In the genomic region with DNA sequence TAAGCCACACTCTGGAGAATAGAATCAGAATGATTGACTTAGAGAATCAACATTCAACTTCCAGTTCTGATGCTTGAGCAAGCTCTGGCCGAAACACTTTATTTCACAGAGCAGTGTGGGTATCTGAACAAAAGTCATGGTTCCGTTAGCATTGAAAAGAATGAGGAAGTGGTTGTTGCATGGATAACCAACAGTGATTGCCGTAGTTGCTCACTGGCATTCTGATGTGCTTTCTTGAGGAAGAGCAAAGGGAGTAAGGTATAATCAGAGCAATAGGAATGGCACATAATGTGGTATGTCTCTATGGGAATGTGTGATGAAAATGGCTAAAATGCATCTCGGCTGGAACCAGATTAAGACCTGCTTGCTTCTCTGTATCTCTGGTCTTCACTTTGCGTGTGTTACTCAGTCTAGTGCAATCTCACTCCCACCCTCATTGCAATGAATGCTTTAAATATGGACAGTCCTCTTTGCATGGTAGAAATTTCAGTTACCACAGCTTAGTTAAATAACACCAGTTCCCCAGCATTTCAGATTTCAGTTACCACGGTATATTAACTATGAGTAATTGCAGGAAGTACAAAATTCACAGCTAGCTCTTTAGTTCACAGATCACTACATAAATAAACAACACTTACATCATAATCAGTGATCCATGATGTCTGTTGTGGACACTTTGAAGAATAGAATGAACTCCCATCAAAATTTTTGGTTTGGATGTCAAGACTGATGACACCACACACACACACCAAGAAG, we compare ENCODE assay signal across 10 cellular contexts. TPM values are rescaled to one million over a fixed set of nuclear protein-coding genes. Genes with fewer than 3 reads are reported as not detected.
DNase-seq lines count a peak whose midpoint lies in the region; ATAC-seq and TF ChIP-seq lines count a peak whose summit lies in the region.
"Had no signal": no experiment of that assay in that cellular context is flagged by ENCODE, and none has a peak within 500 bp of the region (broad histone marks: within the 10 kb centered on the region; RNA-seq: fewer than 3 reads in every experiment).

No MANE protein-coding gene starts in this region.

- peaks cover 18% of the 10 kb centered on the region for H3K4me1 Mint-ChIP-seq in activated CD8-positive, alpha-beta memory T cell treated with anti-CD3 and anti-CD28 coated beads, Interleukin-2, amount 10 ng/mL, durations not matched to agents 7 days and 5 days
- no peaks in the 10 kb centered on the region for H3K4me1 Mint-ChIP-seq in mesothelial cell of epicardium

- no peaks in the 10 kb centered on the region for H3K4me1 ChIP-seq in upper lobe of right lung

- no peak for DNase-seq in activated CD8-positive, alpha-beta memory T cell treated with anti-CD3 and anti-CD28 coated beads, Interleukin-2, amount 10 ng/mL, durations not matched to agents 7 days and 5 days
- no peak for DNase-seq in activated CD8-positive, alpha-beta memory T cell treated with anti-CD3 and anti-CD28 coated beads, Interleukin-2, amount 50 U/mL, for 48 hours
- peak; percentile 82 for DNase-seq in SKM-1 (lab: John Stamatoyannopoulos, UW; ENCODE audit: unreplicated experiment)
- no peak for DNase-seq in upper lobe of right lung
- DNase-seq in mesothelial cell of epicardium (ENCODE audit: low spot score in 2 of 2, unreplicated experiment in 2 of 2) = no peak
- no peak for DNase-seq in NCI-H226
- DNase-seq in HuH-7.5 (ENCODE audit: low spot score) = no peak
- DNase-seq: activated CD4-positive, alpha-beta T cell treated with anti-CD3 and anti-CD28 coated beads, Interleukin-2, amount 50 U/mL, for 4 hours; IMR-90 had no signal

- H3K36me3 ChIP-seq in upper lobe of right lung = no peaks in the 10 kb centered on the region

- CTCF ChIA-PET in activated CD8-positive, alpha-beta memory T cell treated with anti-CD3 and anti-CD28 coated beads, Interleukin-2, amount 10 ng/mL, durations not matched to agents 7 days and 5 days (lab: Charles Lee) = no interaction called here

- no peak overlapping the region for H3K27ac ChIP-seq in upper lobe of right lung

- H3K27ac Mint-ChIP-seq in activated CD8-positive, alpha-beta memory T cell treated with anti-CD3 and anti-CD28 coated beads, Interleukin-2, amount 10 ng/mL, durations not matched to agents 7 days and 5 days = no peak overlapping the region
- no peak overlapping the region for H3K27ac Mint-ChIP-seq in mesothelial cell of epicardium

- ATAC-seq in activated CD8-positive, alpha-beta memory T cell treated with anti-CD3 and anti-CD28 coated beads, Interleukin-2, amount 10 ng/mL, durations not matched to agents 7 days and 5 days = peak; percentile 39
- ATAC-seq in HG03064 (IDR thresholded peaks at IDR 0.05; ENCODE audit: low read depth, unreplicated experiment) (peak; percentile 61), upper lobe of right lung (peak; percentile 85)

- no peaks in the 10 kb centered on the region for H3K9me3 Mint-ChIP-seq in activated CD8-positive, alpha-beta memory T cell treated with anti-CD3 and anti-CD28 coated beads, Interleukin-2, amount 10 ng/mL, durations not matched to agents 7 days and 5 days (ENCODE audit: low read depth)
- no peaks in the 10 kb centered on the region for H3K9me3 Mint-ChIP-seq in mesothelial cell of epicardium

- H3K36me3 Mint-ChIP-seq in activated CD8-positive, alpha-beta memory T cell treated with anti-CD3 and anti-CD28 coated beads, Interleukin-2, amount 10 ng/mL, durations not matched to agents 7 days and 5 days = no peaks in the 10 kb centered on the region
- no peaks in the 10 kb centered on the region for H3K36me3 Mint-ChIP-seq in mesothelial cell of epicardium

- intact Hi-C loops in upper lobe of right lung (cut with DNase I) = no loop called here

- no peaks in the 10 kb centered on the region for H3K27me3 ChIP-seq in upper lobe of right lung

- H3K27me3 Mint-ChIP-seq in activated CD8-positive, alpha-beta memory T cell treated with anti-CD3 and anti-CD28 coated beads, Interleukin-2, amount 10 ng/mL, durations not matched to agents 7 days and 5 days = peaks cover 32% of the 10 kb centered on the region
- H3K27me3 Mint-ChIP-seq in mesothelial cell of epicardium (ENCODE audit: low read depth) = peaks cover 24% of the 10 kb centered on the region

- no peak overlapping the region for H3K4me3 Mint-ChIP-seq in activated CD8-positive, alpha-beta memory T cell treated with anti-CD3 and anti-CD28 coated beads, Interleukin-2, amount 10 ng/mL, durations not matched to agents 7 days and 5 days
- H3K4me3 Mint-ChIP-seq in mesothelial cell of epicardium = no peak overlapping the region

- H3K4me3 ChIP-seq in upper lobe of right lung = no peak overlapping the region

- TF ChIP-seq CTCF in upper lobe of right lung (IDR thresholded peaks at IDR 0.05) (no peak), mesothelial cell of epicardium (IDR thresholded peaks at IDR 0.05; ENCODE audit: unreplicated experiment) (no peak)

- no peaks in the 10 kb centered on the region for H3K9me3 ChIP-seq in upper lobe of right lung

RNA-seq across cellular contexts. Expression of a gene that starts 7.8 kb away (rescaled TPM):
- 10 to 100 TPM; 13.6 to 15.2 TPM for total RNA-seq in activated CD8-positive, alpha-beta memory T cell treated with anti-CD3 and anti-CD28 coated beads, Interleukin-2, amount 10 ng/mL, durations not matched to agents 7 days and 5 days
- 48.6 TPM for total RNA-seq in upper lobe of right lung
- 31.7 to 33.2 TPM (median 33.0 TPM) in 3 replicates for total RNA-seq in mesothelial cell of epicardium
